ENCODE assay signal across 7 cellular contexts in the genomic region with DNA sequence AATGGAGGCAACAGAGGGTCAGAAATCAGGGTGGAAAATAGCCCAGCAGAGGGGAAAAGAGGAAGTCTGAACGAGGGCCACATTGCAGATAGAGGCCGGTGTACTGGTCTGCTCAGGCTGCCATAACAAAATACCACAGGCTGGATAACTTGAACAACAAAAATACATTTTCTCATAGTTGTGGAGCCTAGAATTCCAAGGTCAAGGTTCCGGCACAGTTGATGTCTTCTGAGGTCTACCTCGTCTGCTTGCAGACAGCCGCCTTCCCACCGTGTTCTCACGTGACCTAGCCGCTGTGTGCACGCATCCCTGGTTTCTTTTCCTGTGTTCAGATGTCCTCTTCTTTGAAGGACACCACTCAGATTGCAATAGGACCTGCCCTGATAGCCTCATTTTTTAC.
"Had no signal": no experiment of that assay in that cellular context is flagged by ENCODE, and none has a peak within 500 bp of the region (broad histone marks: within the 10 kb centered on the region; RNA-seq: fewer than 3 reads in every experiment).

No MANE protein-coding gene starts in this region.

- ATAC-seq: GM23338, HepG2 had no signal

- H3K27me3 Mint-ChIP-seq: IgD-negative memory B cell had no signal

- H3K4me1 Mint-ChIP-seq: IgD-negative memory B cell had no signal

- H3K27ac Mint-ChIP-seq: GM23338, H9 had no signal

- H3K4me3 ChIP-seq: GM23338 had no signal

- H3K9me3 Mint-ChIP-seq: GM23338, H9 had no signal

- H3K4me2 ChIP-seq: GM23338 had no signal

- DNase-seq: H9, HCEC 1CT, KG1 had no signal

- H2AFZ ChIP-seq: GM23338 had no signal

- H3K4me3 Mint-ChIP-seq: GM23338, H9, IgD-negative memory B cell had no signal

- H3K27ac ChIP-seq: HL-60 had no signal
